16 cellular contexts compared by ENCODE assay signal in genomic region chr13:39349391-39349790, GRCh38.
DNase-seq lines count a peak whose midpoint lies in the region; ATAC-seq, FAIRE-seq and TF ChIP-seq lines count a peak whose summit lies in the region.
"Had no signal": no experiment of that assay in that cellular context is flagged by ENCODE, and none has a peak within 500 bp of the region (broad histone marks: within the 10 kb centered on the region; RNA-seq: fewer than 3 reads in every experiment).

No MANE protein-coding gene starts in this region.

- no peaks in the 10 kb centered on the region for H3F3A ChIP-seq in PC-3 (ENCODE audit: low read length, unreplicated experiment)

- H3K4me1 ChIP-seq in PC-3 (ENCODE audit: insufficient read depth, low read length) (no peaks in the 10 kb centered on the region), right cardiac atrium (ENCODE audit: control insufficient read depth, insufficient read depth, low read length) (peaks cover 22% of the 10 kb centered on the region)

- no peak for DNase-seq in PC-3
- DNase-seq in bronchial epithelial cell (ENCODE audit: low read depth): peak; percentile 15
- no peak for DNase-seq in right cardiac atrium
- peak; percentile 62 for DNase-seq in pons (ENCODE audit: low spot score)
- DNase-seq in GM19239 (ENCODE audit: insufficient read length, low spot score): no peak
- DNase-seq in NCI-H82 (lab: John Stamatoyannopoulos, UW): no peak
- DNase-seq: AML-193, DMS79, NCI-H1092 treated with DMSO at 0.1 percent for 48 hours, NCI-H146, NCI-H2029 treated with DMSO at 0.1 percent for 48 hours, OCI-M1, RPMI8226 had no signal

- no peak for TF ChIP-seq CTCF in PC-3 (conservative IDR thresholded peaks at IDR 0.05; ENCODE audit: low read depth, low read length)
- TF ChIP-seq CTCF in bronchial epithelial cell (IDR thresholded peaks at IDR 0.05; ENCODE audit: insufficient read depth, low read length, severe bottlenecking): no peak

- H4K20me1 ChIP-seq in PC-3 (ENCODE audit: low read length): no peaks in the 10 kb centered on the region

- no peaks in the 10 kb centered on the region for H3K79me2 ChIP-seq in PC-3 (ENCODE audit: low read length)

- no peak overlapping the region for H3K4me2 ChIP-seq in PC-3 (ENCODE audit: low read length)

- H3K9ac ChIP-seq in PC-3 (ENCODE audit: low read length): no peak overlapping the region

- H3K27ac ChIP-seq in PC-3 (ENCODE audit: low read length): no peak overlapping the region
- peak overlapping the region; percentile 54 for H3K27ac ChIP-seq in right cardiac atrium (ENCODE audit: low read length)
- H3K27ac ChIP-seq: C4-2B had no signal

- H3K9me3 ChIP-seq in PC-3 (ENCODE audit: low read length) (no peaks in the 10 kb centered on the region), right cardiac atrium (ENCODE audit: control insufficient read depth, low read length) (no peaks in the 10 kb centered on the region)

- POLR2A ChIA-PET in PC-3 (lab: Charles Lee; ENCODE audit: unreplicated experiment): no interaction called here

- H3K4me3 ChIP-seq in PC-3 (ENCODE audit: low read length) (no peak overlapping the region), bronchial epithelial cell (ENCODE audit: low read depth, low read length) (no peak overlapping the region), right cardiac atrium (ENCODE audit: low read length) (no peak overlapping the region)
- H3K4me3 ChIP-seq: K562 had no signal

- FAIRE-seq in bronchial epithelial cell (lab: Jason Lieb, UNC): no peak
- FAIRE-seq in GM19239 (lab: Jason Lieb, UNC): no peak
- FAIRE-seq: K562 had no signal

- CTCF ChIA-PET in PC-3 (lab: Charles Lee): no interaction called here

- peak; percentile 46; the same call in 1 of the 2 replicates for ATAC-seq in PC-3
- no peak for ATAC-seq in right cardiac atrium
- no peak for ATAC-seq in GM19328 (IDR thresholded peaks at IDR 0.05; ENCODE audit: unreplicated experiment)
- ATAC-seq: K562 had no signal

- H3K9me2 ChIP-seq in PC-3 (replicated peaks; ENCODE audit: low read length): no peaks in the 10 kb centered on the region

- H3K27me3 ChIP-seq in PC-3 (ENCODE audit: low read length): no peaks in the 10 kb centered on the region
- no peaks in the 10 kb centered on the region for H3K27me3 ChIP-seq in bronchial epithelial cell (ENCODE audit: control insufficient read depth, insufficient read depth, low read length)
- H3K27me3 ChIP-seq in right cardiac atrium (ENCODE audit: control insufficient read depth, insufficient read depth): no peaks in the 10 kb centered on the region

- H3K36me3 ChIP-seq in PC-3 (ENCODE audit: low read depth, low read length) (no peaks in the 10 kb centered on the region), bronchial epithelial cell (ENCODE audit: control insufficient read depth, insufficient read depth, low read length) (no peaks in the 10 kb centered on the region)

- intact Hi-C loops in PC-3 (cut with micrococcal nuclease): no loop called here
- intact Hi-C loops in right cardiac atrium (cut with DNase I): no loop called here

- 69% methylated on average over 5 of the region's 5 CpGs for whole genome bisulfite sequencing in right cardiac atrium

- BruUV-seq in PC-3 (replicated peaks; lab: Mats Ljungman, UMichigan): no TSS peak

- no peak overlapping the region for H2AFZ ChIP-seq in PC-3 (ENCODE audit: low read length)

Comparison
In these comparisons a context has a peak if more than half of its experiments do, and no peak if none do; other contexts are left out.
1. DNase-seq: peak in bronchial epithelial cell (single experiment) and pons (single experiment); none in PC-3 (single experiment), right cardiac atrium (0 of 3), GM19239 (single experiment) and NCI-H82 (single experiment).